Comparison of ENCODE assay signal across 13 cellular contexts in genomic region chr2:84816426-84817026, GRCh38.
DNase-seq lines count a peak whose midpoint lies in the region; ATAC-seq and TF ChIP-seq lines count a peak whose summit lies in the region.
"Had no signal": no experiment of that assay in that cellular context is flagged by ENCODE, and none has a peak within 500 bp of the region (broad histone marks: within the 10 kb centered on the region; RNA-seq: fewer than 3 reads in every experiment).

No MANE protein-coding gene starts in this region.

- H3K27ac ChIP-seq in gastrocnemius medialis: no peak overlapping the region
- H3K27ac ChIP-seq: adrenal gland, lower lobe of right lung had no signal

- DNase-seq in activated naive CD8-positive, alpha-beta T cell treated with anti-CD3 and anti-CD28 coated beads, Interleukin-2, amount 10 ng/mL, durations not matched to agents 7 days and 5 days: no peak
- DNase-seq in gastrocnemius medialis: no peak
- no peak for DNase-seq in mucosa of descending colon
- no peak for DNase-seq in CD1c-positive myeloid dendritic cell (ENCODE audit: extremely low spot score)
- DNase-seq: adrenal gland; erythroblast; lower lobe of right lung; NCI-H2081 treated with DMSO at 0.1 percent for 48 hours; stimulated activated naive CD4-positive, alpha-beta T cell had no signal

- H3K9me3 ChIP-seq in gastrocnemius medialis: no peaks in the 10 kb centered on the region
- no peaks in the 10 kb centered on the region for H3K9me3 ChIP-seq in mucosa of descending colon
- H3K9me3 ChIP-seq: adrenal gland, lower lobe of right lung had no signal

- intact Hi-C loops in gastrocnemius medialis (cut with DNase I; ENCODE audit: low total_unique reads) (no loop called here), mucosa of descending colon (cut with DNase I, micrococcal nuclease) (no loop called here)

- no peaks in the 10 kb centered on the region for H3K27me3 Mint-ChIP-seq in activated naive CD8-positive, alpha-beta T cell treated with anti-CD3 and anti-CD28 coated beads, Interleukin-2, amount 10 ng/mL, durations not matched to agents 7 days and 5 days

- in situ Hi-C loops in gastrocnemius medialis (cut with MboI; ENCODE audit: low sequenced_read_pairs in 4 of 4): no loop called here

- peak overlapping the region; percentile 23 for H3K4me3 Mint-ChIP-seq in activated naive CD8-positive, alpha-beta T cell treated with anti-CD3 and anti-CD28 coated beads, Interleukin-2, amount 10 ng/mL, durations not matched to agents 7 days and 5 days

- H3K9me3 Mint-ChIP-seq in activated naive CD8-positive, alpha-beta T cell treated with anti-CD3 and anti-CD28 coated beads, Interleukin-2, amount 10 ng/mL, durations not matched to agents 7 days and 5 days: no peaks in the 10 kb centered on the region

- H3K4me1 ChIP-seq in gastrocnemius medialis: no peaks in the 10 kb centered on the region
- no peaks in the 10 kb centered on the region for H3K4me1 ChIP-seq in mucosa of descending colon (ENCODE audit: low read depth)
- H3K4me1 ChIP-seq: adrenal gland, lower lobe of right lung had no signal

- POLR2A ChIA-PET in activated naive CD8-positive, alpha-beta T cell treated with anti-CD3 and anti-CD28 coated beads, Interleukin-2, amount 10 ng/mL, durations not matched to agents 7 days and 5 days (lab: Charles Lee): interaction anchor here (0.6 to 1.3 kb wide), 2 partner anchors 11 to 502 kb away, joined by 3 to 5 read pairs; no protein-coding TSS in a partner anchor

- peaks cover 19% of the 10 kb centered on the region for H3K36me3 Mint-ChIP-seq in activated naive CD8-positive, alpha-beta T cell treated with anti-CD3 and anti-CD28 coated beads, Interleukin-2, amount 10 ng/mL, durations not matched to agents 7 days and 5 days

- no peaks in the 10 kb centered on the region for H3K27me3 ChIP-seq in gastrocnemius medialis
- H3K27me3 ChIP-seq: adrenal gland had no signal

- TF ChIP-seq POLR2A in gastrocnemius medialis (IDR thresholded peaks at IDR 0.05): no peak

- H3K4me1 Mint-ChIP-seq in activated naive CD8-positive, alpha-beta T cell treated with anti-CD3 and anti-CD28 coated beads, Interleukin-2, amount 10 ng/mL, durations not matched to agents 7 days and 5 days: peaks cover 35% of the 10 kb centered on the region

- H3K4me3 ChIP-seq in gastrocnemius medialis (no peak overlapping the region), mucosa of descending colon (no peak overlapping the region)
- H3K4me3 ChIP-seq: adrenal gland, lower lobe of right lung had no signal

- H3K27ac Mint-ChIP-seq in activated naive CD8-positive, alpha-beta T cell treated with anti-CD3 and anti-CD28 coated beads, Interleukin-2, amount 10 ng/mL, durations not matched to agents 7 days and 5 days: no peak overlapping the region

- H3K36me3 ChIP-seq in gastrocnemius medialis (no peaks in the 10 kb centered on the region), mucosa of descending colon (ENCODE audit: low read depth) (no peaks in the 10 kb centered on the region)
- H3K36me3 ChIP-seq: adrenal gland, lower lobe of right lung had no signal

- TF ChIP-seq CTCF in gastrocnemius medialis (IDR thresholded peaks at IDR 0.05 in 4 of 5, conservative IDR thresholded peaks at IDR 0.05 in 1 of 5): no peak
- no peak for TF ChIP-seq CTCF in mucosa of descending colon (IDR thresholded peaks at IDR 0.05)

- ATAC-seq in GM18858 (IDR thresholded peaks at IDR 0.05; ENCODE audit: unreplicated experiment): peak; percentile 58
- ATAC-seq in GM21360 (IDR thresholded peaks at IDR 0.05; ENCODE audit: unreplicated experiment): peak; percentile 74
- ATAC-seq in HG03066 (IDR thresholded peaks at IDR 0.05; ENCODE audit: low read depth, unreplicated experiment): peak; percentile 74
- ATAC-seq in activated naive CD8-positive, alpha-beta T cell treated with anti-CD3 and anti-CD28 coated beads, Interleukin-2, amount 10 ng/mL, durations not matched to agents 7 days and 5 days (ENCODE audit: low read depth): no peak
- no peak for ATAC-seq in gastrocnemius medialis
- no peak for ATAC-seq in mucosa of descending colon
- ATAC-seq: lower lobe of right lung, sciatic nerve had no signal

Comparison
In these comparisons a context has a peak if more than half of its experiments do, and no peak if none do; other contexts are left out.
1. ATAC-seq: peak in GM18858 (single experiment), GM21360 (single experiment) and HG03066 (single experiment); none in activated naive CD8-positive, alpha-beta T cell treated with anti-CD3 and anti-CD28 coated beads, Interleukin-2, amount 10 ng/mL, durations not matched to agents 7 days and 5 days (single experiment), gastrocnemius medialis (0 of 2) and mucosa of descending colon (single experiment).